ENCODE assay signal across 11 cellular contexts in the genomic region with DNA sequence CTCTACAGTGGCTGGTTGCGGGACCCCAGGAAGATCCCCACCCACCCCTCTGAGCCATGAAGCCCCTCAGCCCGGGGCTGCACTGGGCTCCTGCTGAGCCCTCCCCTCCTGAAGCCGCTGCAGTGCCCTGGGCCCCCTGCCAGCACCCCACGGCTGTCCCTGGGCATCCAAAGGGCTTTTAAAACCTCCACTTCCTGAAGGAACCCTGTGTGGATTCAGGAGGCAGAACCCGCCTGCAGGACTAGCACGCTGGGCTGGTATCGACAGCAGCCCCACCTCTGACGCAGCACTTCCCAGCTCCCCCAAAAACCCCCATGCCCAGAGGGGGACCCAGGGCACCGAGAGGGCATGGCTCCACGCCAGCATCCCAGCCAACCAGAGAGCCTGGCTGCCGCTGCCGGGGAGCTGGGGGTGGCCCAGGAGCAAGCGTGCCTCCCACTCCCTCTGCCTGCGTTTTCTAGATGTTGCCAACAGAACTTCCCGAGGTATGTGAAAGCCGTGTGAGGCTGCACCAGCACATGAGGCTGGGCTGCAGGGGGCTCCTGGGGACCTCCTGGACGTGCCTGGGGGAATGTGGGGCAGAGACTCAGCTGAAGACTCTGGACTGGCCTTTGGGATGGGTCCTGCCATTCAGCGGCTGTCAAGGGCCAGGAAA. TPM values are rescaled to one million over a fixed set of nuclear protein-coding genes. Genes with fewer than 3 reads are reported as not detected.
DNase-seq lines count a peak whose midpoint lies in the region; ATAC-seq and TF ChIP-seq lines count a peak whose summit lies in the region.
"Had no signal": no experiment of that assay in that cellular context is flagged by ENCODE, and none has a peak within 500 bp of the region (broad histone marks: within the 10 kb centered on the region; RNA-seq: fewer than 3 reads in every experiment).

No MANE protein-coding gene starts in this region.

- no peaks in the 10 kb centered on the region for H3K36me3 Mint-ChIP-seq in activated CD8-positive, alpha-beta T cell treated with anti-CD3 and anti-CD28 coated beads, Interleukin-2, amount 10 ng/mL, durations not matched to agents 7 days and 5 days (ENCODE audit: low read depth)

- TF ChIP-seq POLR2A in tibial nerve (IDR thresholded peaks at IDR 0.05) = no peak

- no peak for TF ChIP-seq CTCF in colonic mucosa (IDR thresholded peaks at IDR 0.05)
- no peak for TF ChIP-seq CTCF in lower lobe of right lung (IDR thresholded peaks at IDR 0.05)
- no peak for TF ChIP-seq CTCF in tibial nerve (IDR thresholded peaks at IDR 0.05)

- no peak overlapping the region for H3K27ac ChIP-seq in colonic mucosa
- H3K27ac ChIP-seq in lower lobe of right lung = peak overlapping the region; percentile 87
- H3K27ac ChIP-seq in tibial nerve = peak overlapping the region; percentile 84 to 97 (median 94)
- H3K27ac ChIP-seq: A549, WERI-Rb-1 had no signal

- peaks cover 10% of the 10 kb centered on the region for H3K36me3 ChIP-seq in colonic mucosa
- peaks cover 69% of the 10 kb centered on the region for H3K36me3 ChIP-seq in lower lobe of right lung
- peaks cover 0 to 59% (median 6%) of the 10 kb centered on the region in 3 donors for H3K36me3 ChIP-seq in tibial nerve

- peak in 1 of 2 donors; percentile 4 for ATAC-seq in lower lobe of right lung
- ATAC-seq in GM18858 (IDR thresholded peaks at IDR 0.05; ENCODE audit: unreplicated experiment) = no peak
- ATAC-seq in activated CD8-positive, alpha-beta T cell treated with anti-CD3 and anti-CD28 coated beads, Interleukin-2, amount 10 ng/mL, durations not matched to agents 7 days and 5 days = no peak
- ATAC-seq: A549 had no signal

- CTCF ChIA-PET in activated CD8-positive, alpha-beta T cell treated with anti-CD3 and anti-CD28 coated beads, Interleukin-2, amount 10 ng/mL, durations not matched to agents 7 days and 5 days (lab: Charles Lee) = no interaction called here

- peaks cover 8% of the 10 kb centered on the region for H3K4me1 ChIP-seq in colonic mucosa
- H3K4me1 ChIP-seq in lower lobe of right lung = peaks cover 58% of the 10 kb centered on the region
- H3K4me1 ChIP-seq in tibial nerve = peaks cover 0 to 76% (median 59%) of the 10 kb centered on the region in 4 donors

- peak in 1 of 2 donors; percentile 15 for TF ChIP-seq EP300 in tibial nerve (IDR thresholded peaks at IDR 0.05)

- H3K9me3 Mint-ChIP-seq in activated CD8-positive, alpha-beta T cell treated with anti-CD3 and anti-CD28 coated beads, Interleukin-2, amount 10 ng/mL, durations not matched to agents 7 days and 5 days (ENCODE audit: insufficient read depth) = no peaks in the 10 kb centered on the region

- no peaks in the 10 kb centered on the region for H3K4me1 Mint-ChIP-seq in activated CD8-positive, alpha-beta T cell treated with anti-CD3 and anti-CD28 coated beads, Interleukin-2, amount 10 ng/mL, durations not matched to agents 7 days and 5 days (ENCODE audit: low read depth)

- no peaks in the 10 kb centered on the region for H3K27me3 ChIP-seq in colonic mucosa
- H3K27me3 ChIP-seq in lower lobe of right lung (ENCODE audit: low read depth) = no peaks in the 10 kb centered on the region
- no peaks in the 10 kb centered on the region for H3K27me3 ChIP-seq in tibial nerve

- H3K4me3 ChIP-seq in colonic mucosa (no peak overlapping the region), lower lobe of right lung (peak overlapping the region; percentile 20), tibial nerve (peak overlapping the region in 1 of 4 donors; percentile 8)
- H3K4me3 ChIP-seq: A549 had no signal

- H3K27me3 Mint-ChIP-seq in activated CD8-positive, alpha-beta T cell treated with anti-CD3 and anti-CD28 coated beads, Interleukin-2, amount 10 ng/mL, durations not matched to agents 7 days and 5 days (ENCODE audit: low read depth) = no peaks in the 10 kb centered on the region

- WGBS in tibial nerve, 2 donors = 25 to 42% methylated on average over 2 to 16 of the region's 18 CpGs

- intact Hi-C loops in colonic mucosa (cut with DNase I) (no loop called here), lower lobe of right lung (cut with DNase I) (no loop called here)

- DNase-seq in activated CD4-positive, CD25-positive, alpha-beta regulatory T cell treated with anti-CD3 and anti-CD28 coated beads, Interleukin-2, amount 50 U/mL, for 72 hours = peak; percentile 26
- DNase-seq in activated CD4-positive, CD25-positive, alpha-beta regulatory T cell (lab: John Stamatoyannopoulos, UW) = no peak
- peak; percentile 17 for DNase-seq in colonic mucosa
- DNase-seq in lower lobe of right lung = peak; percentile 49
- DNase-seq in tibial nerve (ENCODE audit: low spot score in 2 of 2) = peak; percentile 8 to 15
- DNase-seq in activated CD8-positive, alpha-beta T cell treated with anti-CD3 and anti-CD28 coated beads, Interleukin-2, amount 10 ng/mL, durations not matched to agents 7 days and 5 days = no peak
- DNase-seq in GOT3 (lab: John Stamatoyannopoulos, UW) = no peak
- DNase-seq: IMR-90, WERI-Rb-1 had no signal

- no peak overlapping the region for H3K4me3 Mint-ChIP-seq in activated CD8-positive, alpha-beta T cell treated with anti-CD3 and anti-CD28 coated beads, Interleukin-2, amount 10 ng/mL, durations not matched to agents 7 days and 5 days

- H3K27ac Mint-ChIP-seq in activated CD8-positive, alpha-beta T cell treated with anti-CD3 and anti-CD28 coated beads, Interleukin-2, amount 10 ng/mL, durations not matched to agents 7 days and 5 days = no peak overlapping the region

- H3K9ac ChIP-seq in colonic mucosa (ENCODE audit: low read depth in 2 of 2, low read length in 2 of 2) = no peak overlapping the region

- POLR2A ChIA-PET in activated CD8-positive, alpha-beta T cell treated with anti-CD3 and anti-CD28 coated beads, Interleukin-2, amount 10 ng/mL, durations not matched to agents 7 days and 5 days (lab: Charles Lee) = interaction anchor here (1.0 kb wide), 1 partner anchor 14 kb away, joined by 3 read pairs; the partner anchor contains the start of genes HAUS3 and POLN

- H3K9me3 ChIP-seq in colonic mucosa = no peaks in the 10 kb centered on the region
- H3K9me3 ChIP-seq in lower lobe of right lung = no peaks in the 10 kb centered on the region
- H3K9me3 ChIP-seq in tibial nerve = no peaks in the 10 kb centered on the region
- H3K9me3 ChIP-seq: A549 had no signal

RNA-seq across cellular contexts. Expression of gene MXD4, which starts 6.3 kb away (rescaled TPM):
- total RNA-seq in colonic mucosa = 10 to 100 TPM; 36.7 to 43.3 TPM
- total RNA-seq in lower lobe of right lung = 74.3 TPM
- 10 to 100 TPM; 62.4 to 77.1 (median 62.9) TPM for total RNA-seq in tibial nerve
- total RNA-seq in activated CD8-positive, alpha-beta T cell treated with anti-CD3 and anti-CD28 coated beads, Interleukin-2, amount 10 ng/mL, durations not matched to agents 7 days and 5 days = 1 to 10 TPM; 5.9 to 6.9 TPM

RNA-seq across cellular contexts. Expression of gene HAUS3, which starts 13.7 kb away (rescaled TPM):
- total RNA-seq in colonic mucosa (10 to 100 TPM in 1 of 2 donors, 1 to 10 TPM in 1; 9.1 to 13.0 TPM), lower lobe of right lung (12.3 TPM), tibial nerve (10 to 100 TPM in 3 of 4 donors, 1 to 10 TPM in 1; 9.6 to 20.1 (median 17.5) TPM)
- total RNA-seq in activated CD8-positive, alpha-beta T cell treated with anti-CD3 and anti-CD28 coated beads, Interleukin-2, amount 10 ng/mL, durations not matched to agents 7 days and 5 days = 10 to 100 TPM; 22.0 to 25.8 TPM

RNA-seq across cellular contexts. Expression of gene POLN, which starts 13.7 kb away (rescaled TPM):
- total RNA-seq in colonic mucosa (1 to 10 TPM; 1.6 to 2.8 TPM), lower lobe of right lung (2.2 TPM), tibial nerve (1 to 10 TPM; 3.3 to 9.6 (median 5.5) TPM)
- 1 to 10 TPM; 2.4 to 2.5 TPM for total RNA-seq in activated CD8-positive, alpha-beta T cell treated with anti-CD3 and anti-CD28 coated beads, Interleukin-2, amount 10 ng/mL, durations not matched to agents 7 days and 5 days

Comparison
In these comparisons a context has a peak if more than half of its experiments do, and no peak if none do; other contexts are left out.
1. DNase-seq: peak in activated CD4-positive, CD25-positive, alpha-beta regulatory T cell treated with anti-CD3 and anti-CD28 coated beads, Interleukin-2, amount 50 U/mL, for 72 hours (single experiment), colonic mucosa (single experiment), lower lobe of right lung (single experiment) and tibial nerve (2 of 2); none in activated CD4-positive, CD25-positive, alpha-beta regulatory T cell (0 of 4), activated CD8-positive, alpha-beta T cell treated with anti-CD3 and anti-CD28 coated beads, Interleukin-2, amount 10 ng/mL, durations not matched to agents 7 days and 5 days (single experiment) and GOT3 (single experiment).